1 cellular context compared by ENCODE assay signal in genomic region chr1:47388548-47389238, GRCh38.
A peak's percentile ranks its signal among the peaks of the same experiment; 100 is the strongest.
TF ChIP-seq lines count a peak whose summit lies in the region.

No MANE protein-coding gene starts in this region.

TF ChIP-seq in K562, 482 proteins besides CTCF, POLR2A, EP300 and RAD21 (continued from another document):
- TF ChIP-seq PRDM10 (IDR thresholded peaks at IDR 0.05; ENCODE audit: partially characterized antibody) (no peak), BRD4 (IDR thresholded peaks at IDR 0.05) (no peak), CBX5 (IDR thresholded peaks at IDR 0.05; ENCODE audit: borderline replicate concordance, low read depth) (no peak), CHD2 (IDR thresholded peaks at IDR 0.05; ENCODE audit: low read depth, low read length) (peak; percentile 44; the same call in 1 of the 2 replicates), TRIM24 (IDR thresholded peaks at IDR 0.05) (no peak), KLF6 (CRISPR knock-in tag; IDR thresholded peaks at IDR 0.05; ENCODE audit: borderline replicate concordance) (no peak), MTA3 (IDR thresholded peaks at IDR 0.05; ENCODE audit: borderline replicate concordance) (peak; percentile 50; the same call in 1 of the 2 replicates), STAT6 (CRISPR knock-in tag; IDR thresholded peaks at IDR 0.05) (no peak), CBX8 (IDR thresholded peaks at IDR 0.05; ENCODE audit: borderline replicate concordance, extremely low read depth, low read depth, low read length, poor library complexity, severe bottlenecking) (no peak), MYNN (IDR thresholded peaks at IDR 0.05) (0 out of 2 replicates have a peak, but pooled peaks have one; percentile 49), MYNN (CRISPR knock-in tag; IDR thresholded peaks at IDR 0.05) (no peak), HLTF (IDR thresholded peaks at IDR 0.05) (no peak), SRSF1 (IDR thresholded peaks at IDR 0.05; ENCODE audit: low read depth, low read length) (no peak), MYC (IDR thresholded peaks at IDR 0.05; ENCODE audit: low read depth, low read length) (no peak), MYC (CRISPR knock-in tag; IDR thresholded peaks at IDR 0.05; ENCODE audit: borderline replicate concordance, low read depth) (no peak), PATZ1 (CRISPR knock-in tag; IDR thresholded peaks at IDR 0.05; ENCODE audit: borderline replicate concordance) (no peak), HCFC1 (IDR thresholded peaks at IDR 0.05; ENCODE audit: low read depth, low read length) (no peak), NFE2 (IDR thresholded peaks at IDR 0.05; ENCODE audit: low read depth) (no peak), SP1 (CRISPR knock-in tag; IDR thresholded peaks at IDR 0.05) (no peak), DIDO1 (tag; IDR thresholded peaks at IDR 0.05; ENCODE audit: low read depth) (no peak), ZNF511 (CRISPR knock-in tag; IDR thresholded peaks at IDR 0.05) (0 out of 2 replicates have a peak, but pooled peaks have one; percentile 23), GTF2E2 (tag; IDR thresholded peaks at IDR 0.05) (no peak), BDP1 (IDR thresholded peaks at IDR 0.05; ENCODE audit: insufficient read depth, insufficient read length) (no peak), TFAP4 (CRISPR knock-in tag; IDR thresholded peaks at IDR 0.05; ENCODE audit: borderline replicate concordance) (peak; percentile 94), YY1 (IDR thresholded peaks at IDR 0.05; ENCODE audit: borderline replicate concordance in 1 of 3, control insufficient read depth in 1 of 3, extremely low read depth in 1 of 3, insufficient read depth in 3 of 3, insufficient read length in 1 of 3, insufficient replicate concordance in 2 of 3, low read depth in 1 of 3, low read length in 2 of 3) (peak in 2 of 3 experiments; percentile 51 to 57), DACH1 (IDR thresholded peaks at IDR 0.05; ENCODE audit: partially characterized antibody) (peak; percentile 84), NFATC3 (IDR thresholded peaks at IDR 0.05) (no peak), ETS1 (conservative IDR thresholded peaks at IDR 0.05; ENCODE audit: control insufficient read depth, low read depth, low read length) (no peak), MLLT1 (IDR thresholded peaks at IDR 0.05) (no peak), CREM (IDR thresholded peaks at IDR 0.05; ENCODE audit: low read depth) (no peak), SUPT5H (IDR thresholded peaks at IDR 0.05) (no peak), HEY1 (CRISPR knock-in tag; IDR thresholded peaks at IDR 0.05; ENCODE audit: borderline replicate concordance) (no peak), ZNF175 (CRISPR knock-in tag; IDR thresholded peaks at IDR 0.05; ENCODE audit: low read depth) (no peak), ARNT (IDR thresholded peaks at IDR 0.05) (no peak), ZNF232 (CRISPR knock-in tag; IDR thresholded peaks at IDR 0.05) (no peak), JUND (IDR thresholded peaks at IDR 0.05; ENCODE audit: borderline replicate concordance, low read depth, low read length) (no peak), JUND (tag; IDR thresholded peaks at IDR 0.05; ENCODE audit: borderline replicate concordance, low read depth, low read length) (no peak)
